ENCODE assay signal across 11 cellular contexts in genomic region chr2:119697290-119698013, GRCh38. TPM values are rescaled to one million over a fixed set of nuclear protein-coding genes. Genes with fewer than 3 reads are reported as not detected.
DNase-seq lines count a peak whose midpoint lies in the region; ATAC-seq and FAIRE-seq lines count a peak whose summit lies in the region.
"Had no signal": no experiment of that assay in that cellular context is flagged by ENCODE, and none has a peak within 500 bp of the region (broad histone marks: within the 10 kb centered on the region; RNA-seq: fewer than 3 reads in every experiment).

No MANE protein-coding gene starts in this region.

- peak overlapping the region in 1 of 2 donors; percentile 71 for H3K27ac Mint-ChIP-seq in activated naive CD4-positive, alpha-beta T cell treated with anti-CD3 and anti-CD28 coated beads, Interleukin-2, amount 50 U/mL, for 72 hours
- H3K27ac Mint-ChIP-seq: activated CD8-positive, alpha-beta memory T cell treated with anti-CD3 and anti-CD28 coated beads, Interleukin-2, amount 10 ng/mL, durations not matched to agents 7 days and 5 days had no signal

- DNase-seq in activated naive CD4-positive, alpha-beta T cell treated with anti-CD3 and anti-CD28 coated beads, Interleukin-2, amount 50 U/mL, for 72 hours (ENCODE audit: low spot score in 2 of 2) = no peak
- DNase-seq in H4 (ENCODE audit: low spot score) (no peak), HTR-8/SVneo (ENCODE audit: insufficient read length, low spot score) (no peak), NCI-H1436 treated with DMSO at 0.1 percent for 48 hours (lab: John Stamatoyannopoulos, UW) (no peak)
- DNase-seq: activated CD8-positive, alpha-beta memory T cell treated with anti-CD3 and anti-CD28 coated beads, Interleukin-2, amount 10 ng/mL, durations not matched to agents 7 days and 5 days; NCI-H1092 treated with DMSO at 0.1 percent for 48 hours; transverse colon had no signal

- no peaks in the 10 kb centered on the region for H3K36me3 Mint-ChIP-seq in activated naive CD4-positive, alpha-beta T cell treated with anti-CD3 and anti-CD28 coated beads, Interleukin-2, amount 50 U/mL, for 72 hours
- H3K36me3 Mint-ChIP-seq: activated CD8-positive, alpha-beta memory T cell treated with anti-CD3 and anti-CD28 coated beads, Interleukin-2, amount 10 ng/mL, durations not matched to agents 7 days and 5 days had no signal

- ATAC-seq in GM18517 (IDR thresholded peaks at IDR 0.05; ENCODE audit: unreplicated experiment) (peak; percentile 70), GM19395 (IDR thresholded peaks at IDR 0.05; ENCODE audit: unreplicated experiment) (peak; percentile 91), HG03108 (IDR thresholded peaks at IDR 0.05; ENCODE audit: unreplicated experiment) (peak; percentile 90), HG03175 (IDR thresholded peaks at IDR 0.05; ENCODE audit: unreplicated experiment) (no peak)
- peak; percentile 85 to 89 for ATAC-seq in activated naive CD4-positive, alpha-beta T cell treated with anti-CD3 and anti-CD28 coated beads, Interleukin-2, amount 50 U/mL, for 72 hours
- ATAC-seq: activated CD8-positive, alpha-beta memory T cell treated with anti-CD3 and anti-CD28 coated beads, Interleukin-2, amount 10 ng/mL, durations not matched to agents 7 days and 5 days had no signal

- no peak for FAIRE-seq in HTR-8/SVneo (lab: Jason Lieb, UNC)

- no peaks in the 10 kb centered on the region for H3K9me3 Mint-ChIP-seq in activated naive CD4-positive, alpha-beta T cell treated with anti-CD3 and anti-CD28 coated beads, Interleukin-2, amount 50 U/mL, for 72 hours

RNA-seq across cellular contexts. Expression of gene TMEM177, which starts 18.5 kb away (rescaled TPM):
- total RNA-seq in activated naive CD4-positive, alpha-beta T cell treated with anti-CD3 and anti-CD28 coated beads, Interleukin-2, amount 50 U/mL, for 72 hours = 10 to 100 TPM in 1 of 2 donors, 1 to 10 TPM in 1; 4.8 to 12.2 TPM
- 16.1 and 17.2 TPM in 2 replicates for total RNA-seq in H4 (2014; rRNA removed; shearing (Covaris generic))
